18 cellular contexts compared by ENCODE assay signal in the genomic region with DNA sequence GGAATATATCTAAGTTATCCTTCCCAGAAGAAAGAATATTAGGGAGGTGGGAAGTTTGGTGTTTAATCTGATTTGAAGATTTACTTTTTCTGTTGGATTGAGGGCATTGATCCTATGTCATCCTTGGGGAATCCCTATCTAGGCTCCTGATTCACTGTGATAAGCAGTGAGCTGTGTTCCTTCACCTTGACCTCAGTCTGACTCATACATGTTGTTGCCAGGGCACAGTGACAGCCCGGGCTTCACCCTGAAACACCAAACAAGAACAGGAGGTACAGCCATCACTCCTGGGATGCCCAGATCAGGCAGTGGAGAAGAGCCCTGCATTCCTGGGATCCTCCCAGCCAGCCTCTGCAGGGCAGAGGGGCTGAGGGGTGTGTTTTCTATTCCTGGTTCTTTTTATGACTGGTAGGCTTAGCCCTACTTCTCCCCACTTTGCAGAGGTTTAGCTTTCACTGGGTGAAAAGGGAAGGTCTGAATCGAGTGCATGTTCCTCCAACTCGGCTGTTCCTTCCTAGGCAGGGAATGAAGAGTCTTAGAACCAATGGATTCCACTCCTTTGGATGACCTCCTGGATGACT. TPM values are rescaled to one million over a fixed set of nuclear protein-coding genes. Genes with fewer than 3 reads are reported as not detected.
DNase-seq lines count a peak whose midpoint lies in the region; ATAC-seq and TF ChIP-seq lines count a peak whose summit lies in the region.
"Had no signal": no experiment of that assay in that cellular context is flagged by ENCODE, and none has a peak within 500 bp of the region (broad histone marks: within the 10 kb centered on the region; RNA-seq: fewer than 3 reads in every experiment).

No MANE protein-coding gene starts in this region.

- intact Hi-C loops in activated T-helper 2 cell treated with anti-CD3 and anti-CD28 coated beads, Interferon-gamma antibody, Interleukin-2, Interleukin-4, amounts not matched to agents 10 μg/mL and 5 μg/mL and 100 μg/mL, durations not matched to agents 14 hours and 24 hours and 36 hours (cut with micrococcal nuclease) = loop anchor here (5.0 to 10.0 kb wide), 3 partner anchors 132 to 960 kb away; a partner anchor contains a TSS

- peak overlapping the region; percentile 30 for H3K4me3 Mint-ChIP-seq in T-helper 1 cell treated with Interleukin-12 subunit alpha and Interleukin-12 subunit beta and Interleukin-4 antibody, amounts not matched to agents 30 μg/mL and 1 μg/mL, for 36 hours
- H3K4me3 Mint-ChIP-seq in activated T-helper 2 cell treated with anti-CD3 and anti-CD28 coated beads, Interferon-gamma antibody, Interleukin-2, Interleukin-4, amounts not matched to agents 10 μg/mL and 5 μg/mL and 100 μg/mL, durations not matched to agents 14 hours and 24 hours and 36 hours (ENCODE audit: low read depth) = no peak overlapping the region
- peak overlapping the region; percentile 37 for H3K4me3 Mint-ChIP-seq in mesothelial cell of epicardium
- H3K4me3 Mint-ChIP-seq: CD14-positive monocyte; dendritic cell treated with granulocyte-macrophage colony-stimulating factor and Interleukin-4, amounts not matched to agents 40 ng/mL and 50 ng/mL, for 4 days; stimulated activated memory B cell treated with anti-CD40 and anti-IgM and Interleukin-4, amounts not matched to agents 10 μg/mL and 1 μg/mL and 100 μg/mL, for 72 hours; T-helper 2 cell treated with Interferon-gamma antibody and Interleukin-4, amounts not matched to agents 5 μg/mL and 100 μg/mL, for 36 hours had no signal

- no peak for TF ChIP-seq CTCF in mesothelial cell of epicardium (IDR thresholded peaks at IDR 0.05; ENCODE audit: unreplicated experiment)

- H3K27me3 Mint-ChIP-seq in T-helper 1 cell treated with Interleukin-12 subunit alpha and Interleukin-12 subunit beta and Interleukin-4 antibody, amounts not matched to agents 30 μg/mL and 1 μg/mL, for 36 hours (ENCODE audit: low read depth) = no peaks in the 10 kb centered on the region
- no peaks in the 10 kb centered on the region for H3K27me3 Mint-ChIP-seq in activated T-helper 2 cell treated with anti-CD3 and anti-CD28 coated beads, Interferon-gamma antibody, Interleukin-2, Interleukin-4, amounts not matched to agents 10 μg/mL and 5 μg/mL and 100 μg/mL, durations not matched to agents 14 hours and 24 hours and 36 hours (ENCODE audit: low read depth)
- H3K27me3 Mint-ChIP-seq in mesothelial cell of epicardium (ENCODE audit: low read depth) = no peaks in the 10 kb centered on the region
- H3K27me3 Mint-ChIP-seq: dendritic cell treated with granulocyte-macrophage colony-stimulating factor and Interleukin-4, amounts not matched to agents 40 ng/mL and 50 ng/mL, for 4 days; stimulated activated memory B cell treated with anti-CD40 and anti-IgM and Interleukin-4, amounts not matched to agents 10 μg/mL and 1 μg/mL and 100 μg/mL, for 72 hours had no signal

- no peaks in the 10 kb centered on the region for H3K9me3 Mint-ChIP-seq in T-helper 1 cell treated with Interleukin-12 subunit alpha and Interleukin-12 subunit beta and Interleukin-4 antibody, amounts not matched to agents 30 μg/mL and 1 μg/mL, for 36 hours
- H3K9me3 Mint-ChIP-seq in activated T-helper 2 cell treated with anti-CD3 and anti-CD28 coated beads, Interferon-gamma antibody, Interleukin-2, Interleukin-4, amounts not matched to agents 10 μg/mL and 5 μg/mL and 100 μg/mL, durations not matched to agents 14 hours and 24 hours and 36 hours = no peaks in the 10 kb centered on the region
- no peaks in the 10 kb centered on the region for H3K9me3 Mint-ChIP-seq in mesothelial cell of epicardium
- H3K9me3 Mint-ChIP-seq: CD14-positive monocyte; dendritic cell treated with granulocyte-macrophage colony-stimulating factor and Interleukin-4, amounts not matched to agents 40 ng/mL and 50 ng/mL, for 4 days; stimulated activated memory B cell treated with anti-CD40 and anti-IgM and Interleukin-4, amounts not matched to agents 10 μg/mL and 1 μg/mL and 100 μg/mL, for 72 hours; T-helper 2 cell treated with Interferon-gamma antibody and Interleukin-4, amounts not matched to agents 5 μg/mL and 100 μg/mL, for 36 hours had no signal

- H3K4me1 Mint-ChIP-seq in T-helper 1 cell treated with Interleukin-12 subunit alpha and Interleukin-12 subunit beta and Interleukin-4 antibody, amounts not matched to agents 30 μg/mL and 1 μg/mL, for 36 hours (ENCODE audit: low read depth) = peaks cover 40% of the 10 kb centered on the region
- peaks cover 35% of the 10 kb centered on the region for H3K4me1 Mint-ChIP-seq in activated T-helper 2 cell treated with anti-CD3 and anti-CD28 coated beads, Interferon-gamma antibody, Interleukin-2, Interleukin-4, amounts not matched to agents 10 μg/mL and 5 μg/mL and 100 μg/mL, durations not matched to agents 14 hours and 24 hours and 36 hours (ENCODE audit: low read depth)
- peaks cover 35% of the 10 kb centered on the region for H3K4me1 Mint-ChIP-seq in mesothelial cell of epicardium

- peak overlapping the region; percentile 31 for H3K27ac Mint-ChIP-seq in T-helper 1 cell treated with Interleukin-12 subunit alpha and Interleukin-12 subunit beta and Interleukin-4 antibody, amounts not matched to agents 30 μg/mL and 1 μg/mL, for 36 hours
- H3K27ac Mint-ChIP-seq in activated T-helper 2 cell treated with anti-CD3 and anti-CD28 coated beads, Interferon-gamma antibody, Interleukin-2, Interleukin-4, amounts not matched to agents 10 μg/mL and 5 μg/mL and 100 μg/mL, durations not matched to agents 14 hours and 24 hours and 36 hours = peak overlapping the region; percentile 40
- peak overlapping the region; percentile 15 for H3K27ac Mint-ChIP-seq in mesothelial cell of epicardium
- H3K27ac Mint-ChIP-seq: CD14-positive monocyte; dendritic cell treated with granulocyte-macrophage colony-stimulating factor and Interleukin-4, amounts not matched to agents 40 ng/mL and 50 ng/mL, for 4 days; stimulated activated memory B cell treated with anti-CD40 and anti-IgM and Interleukin-4, amounts not matched to agents 10 μg/mL and 1 μg/mL and 100 μg/mL, for 72 hours; T-helper 2 cell treated with Interferon-gamma antibody and Interleukin-4, amounts not matched to agents 5 μg/mL and 100 μg/mL, for 36 hours had no signal

- no peak for ATAC-seq in GM19395 (IDR thresholded peaks at IDR 0.05; ENCODE audit: unreplicated experiment)
- ATAC-seq in HG02588 (IDR thresholded peaks at IDR 0.05; ENCODE audit: unreplicated experiment) = no peak
- ATAC-seq: HCT116; stimulated activated memory B cell treated with anti-CD40 and anti-IgM and Interleukin-4, amounts not matched to agents 10 μg/mL and 1 μg/mL and 100 μg/mL, for 72 hours had no signal

- H3K36me3 Mint-ChIP-seq in T-helper 1 cell treated with Interleukin-12 subunit alpha and Interleukin-12 subunit beta and Interleukin-4 antibody, amounts not matched to agents 30 μg/mL and 1 μg/mL, for 36 hours (ENCODE audit: low read depth) = peaks cover 2% of the 10 kb centered on the region
- H3K36me3 Mint-ChIP-seq in activated T-helper 2 cell treated with anti-CD3 and anti-CD28 coated beads, Interferon-gamma antibody, Interleukin-2, Interleukin-4, amounts not matched to agents 10 μg/mL and 5 μg/mL and 100 μg/mL, durations not matched to agents 14 hours and 24 hours and 36 hours (ENCODE audit: low read depth) = no peaks in the 10 kb centered on the region
- no peaks in the 10 kb centered on the region for H3K36me3 Mint-ChIP-seq in mesothelial cell of epicardium
- H3K36me3 Mint-ChIP-seq: stimulated activated memory B cell treated with anti-CD40 and anti-IgM and Interleukin-4, amounts not matched to agents 10 μg/mL and 1 μg/mL and 100 μg/mL, for 72 hours had no signal

- no peak for DNase-seq in T-helper 1 cell
- peak; percentile 34 for DNase-seq in LHCN-M2 (ENCODE audit: low read depth)
- DNase-seq in activated T-helper 2 cell treated with anti-CD3 and anti-CD28 coated beads, Interferon-gamma antibody, Interleukin-2, Interleukin-4, amounts not matched to agents 10 μg/mL and 5 μg/mL and 100 μg/mL, durations not matched to agents 14 hours and 24 hours and 36 hours (ENCODE audit: low spot score) = no peak
- no peak for DNase-seq in mesothelial cell of epicardium (ENCODE audit: low spot score in 2 of 2, unreplicated experiment in 2 of 2)
- DNase-seq in NCI-H524 (lab: John Stamatoyannopoulos, UW) = no peak
- DNase-seq: activated CD4-positive, alpha-beta T cell treated with anti-CD3 and anti-CD28 coated beads, Interleukin-2, amount 50 U/mL, for 1 hour; NCI-H1417; SHP77 treated with DMSO at 0.1 percent for 48 hours; transverse colon had no signal

RNA-seq across cellular contexts. Expression of a gene that starts 3.1 kb away (rescaled TPM):
- total RNA-seq in LHCN-M2 (2014; rRNA removed) (27.2 and 29.7 TPM in 2 replicates), mesothelial cell of epicardium (52.1 to 53.6 TPM (median 52.9 TPM) in 3 replicates)
- polyA plus RNA-seq in LHCN-M2 (2012) = 21.3 TPM
- 24.4 and 26.1 TPM in 2 replicates for total RNA-seq in activated T-helper 2 cell treated with anti-CD3 and anti-CD28 coated beads, Interferon-gamma antibody, Interleukin-2, Interleukin-4, amounts not matched to agents 10 μg/mL and 5 μg/mL and 100 μg/mL, durations not matched to agents 14 hours and 24 hours and 36 hours

RNA-seq across cellular contexts. Expression of a gene that starts 3.4 kb away (rescaled TPM):
- 16.9 and 18.3 TPM in 2 replicates for total RNA-seq in LHCN-M2 (2014; rRNA removed)
- 6.7 TPM for polyA plus RNA-seq in LHCN-M2 (2012)
- 8.4 and 9.0 TPM in 2 replicates for total RNA-seq in activated T-helper 2 cell treated with anti-CD3 and anti-CD28 coated beads, Interferon-gamma antibody, Interleukin-2, Interleukin-4, amounts not matched to agents 10 μg/mL and 5 μg/mL and 100 μg/mL, durations not matched to agents 14 hours and 24 hours and 36 hours
- 6.7 to 6.8 TPM (median 6.7 TPM) in 3 replicates for total RNA-seq in mesothelial cell of epicardium
- total RNA-seq: ascending aorta had no signal
- polyA plus RNA-seq: CD14-positive monocyte had no signal

RNA-seq across cellular contexts. Expression of a gene that starts 17.5 kb away (rescaled TPM):
- total RNA-seq in LHCN-M2 (2014; rRNA removed) (30.3 and 36.1 TPM in 2 replicates), mesothelial cell of epicardium (94.0 to 96.6 TPM (median 96.1 TPM) in 3 replicates)
- 20.4 TPM for polyA plus RNA-seq in LHCN-M2 (2012)
- total RNA-seq in activated T-helper 2 cell treated with anti-CD3 and anti-CD28 coated beads, Interferon-gamma antibody, Interleukin-2, Interleukin-4, amounts not matched to agents 10 μg/mL and 5 μg/mL and 100 μg/mL, durations not matched to agents 14 hours and 24 hours and 36 hours = 52.8 and 54.5 TPM in 2 replicates
